8 cellular contexts compared by ENCODE assay signal in the genomic region with DNA sequence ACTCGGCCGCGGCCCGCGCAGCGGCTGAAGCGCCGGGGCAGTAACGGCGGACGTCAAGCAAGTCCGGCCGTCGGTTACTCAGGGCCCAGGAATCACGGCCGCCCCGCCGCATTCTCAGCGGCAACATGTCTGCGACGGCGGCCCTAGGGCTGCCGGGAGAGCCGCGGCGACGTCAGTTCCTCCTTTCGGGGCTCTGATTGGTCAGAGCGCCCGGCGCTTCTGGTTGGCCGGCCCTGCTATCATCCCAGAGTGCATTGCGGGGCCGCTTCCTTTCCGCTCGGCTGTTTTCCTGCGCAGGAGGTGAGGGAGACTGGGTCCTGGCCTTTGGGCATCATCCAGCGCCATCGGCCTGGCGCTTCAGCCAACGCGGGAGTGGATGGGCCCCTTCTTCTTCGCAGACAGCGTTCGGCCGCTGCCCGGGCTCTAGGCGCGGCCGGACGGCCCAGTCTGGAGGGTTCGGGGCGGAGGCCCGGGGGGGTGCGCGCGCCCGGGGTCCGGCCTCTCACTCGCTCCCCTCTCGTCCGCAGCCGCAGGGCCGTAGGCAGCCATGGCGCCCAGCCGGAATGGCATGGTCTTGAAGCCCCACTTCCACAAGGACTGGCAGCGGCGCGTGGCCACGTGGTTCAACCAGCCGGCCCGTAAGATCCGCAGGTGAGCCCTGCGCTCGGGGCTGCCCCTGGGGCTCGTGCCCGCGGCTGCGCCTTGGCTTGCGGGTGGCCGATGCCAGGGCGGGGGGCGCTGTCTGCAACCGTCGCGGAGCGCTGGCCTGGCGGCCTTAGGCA. TPM values are rescaled to one million over a fixed set of nuclear protein-coding genes. Genes with fewer than 3 reads are reported as not detected.
DNase-seq lines count a peak whose midpoint lies in the region; ATAC-seq lines count a peak whose summit lies in the region.

A gene (plus strand): TSS at position 270 of the 782 bp plus-strand sequence. CDS start 278 bp downstream, at position 548.

- peak within 1 kb of the TSS; percentile 97 for H3K27ac ChIP-seq in CD8-positive, alpha-beta memory T cell (ENCODE audit: low read depth, low read length)

- H3K9me3 ChIP-seq in CD8-positive, alpha-beta memory T cell (ENCODE audit: low read length), result no peaks in the 10 kb centered on the region

- no peaks in the 10 kb centered on the region for H3K27me3 Mint-ChIP-seq in CD8-positive, alpha-beta memory T cell

- peak within 1 kb of the TSS; percentile 97 to 100 (median 98) for H3K27ac Mint-ChIP-seq in CD8-positive, alpha-beta memory T cell

- H3K4me3 Mint-ChIP-seq in CD8-positive, alpha-beta memory T cell, result peak within 1 kb of the TSS; percentile 92 to 99 (median 95)

- H3K4me1 ChIP-seq in CD8-positive, alpha-beta memory T cell (ENCODE audit: insufficient read depth, low read length), result peaks cover 46% of the 10 kb centered on the region

- POLR2A ChIA-PET in CD8-positive, alpha-beta memory T cell (lab: Charles Lee), result interaction anchor here (1.0 kb wide), 1 partner anchor 313 kb away, joined by 3 read pairs; a partner anchor contains a TSS
- POLR2A ChIA-PET in activated CD8-positive, alpha-beta memory T cell treated with anti-CD3 and anti-CD28 coated beads for 36 hours (lab: Charles Lee), result no interaction called here

- H3K36me3 Mint-ChIP-seq in CD8-positive, alpha-beta memory T cell, result peaks cover 14 to 69% (median 18%) of the 10 kb centered on the region in 3 donors

- H3K27me3 ChIP-seq in CD8-positive, alpha-beta memory T cell (ENCODE audit: insufficient read depth, low read length, poor library complexity, severe bottlenecking), result no peaks in the 10 kb centered on the region

- peak within 1 kb of the TSS; percentile 84 for H3K4me3 ChIP-seq in CD8-positive, alpha-beta memory T cell (ENCODE audit: low read length)

- CTCF ChIA-PET in CD8-positive, alpha-beta memory T cell (lab: Charles Lee), result interaction anchor here (1.2 kb wide), 1 partner anchor 33 kb away, joined by 4 read pairs; no protein-coding TSS in a partner anchor
- CTCF ChIA-PET in activated CD8-positive, alpha-beta memory T cell treated with anti-CD3 and anti-CD28 coated beads for 36 hours (lab: Charles Lee), result no interaction called here

- DNase-seq in CD8-positive, alpha-beta memory T cell, result peak; percentile 88 to 96 (median 90)
- DNase-seq in HT1080 (ENCODE audit: low read depth) (peak; percentile 96), NOMO-1 (lab: John Stamatoyannopoulos, UW; ENCODE audit: unreplicated experiment in 2 of 2) (peak; percentile 94 to 95), lung microvascular endothelial cell (ENCODE audit: low read depth in 2 of 2) (peak; percentile 96 to 97)
- DNase-seq in effector CD8-positive, alpha-beta T cell (lab: John Stamatoyannopoulos, UW), result peak; percentile 89
- peak; percentile 83 to 86 (median 86) for DNase-seq in stimulated activated CD4-positive, alpha-beta T cell treated with anti-CD3 and anti-CD28 coated beads, TNF-alpha, amount 100 ng/mL, for 4 hours (ENCODE audit: low read depth in 3 of 3)

- H3K4me1 Mint-ChIP-seq in CD8-positive, alpha-beta memory T cell, result peaks cover 50 to 72% (median 56%) of the 10 kb centered on the region in 3 donors

- H3K36me3 ChIP-seq in CD8-positive, alpha-beta memory T cell (ENCODE audit: insufficient read depth, low read length), result peaks cover 39% of the 10 kb centered on the region

- peak; percentile 87 for ATAC-seq in GM19467 (IDR thresholded peaks at IDR 0.05; ENCODE audit: unreplicated experiment)

- no peaks in the 10 kb centered on the region for H3K9me3 Mint-ChIP-seq in CD8-positive, alpha-beta memory T cell

RNA-seq across cellular contexts. Expression of the gene that starts here (rescaled TPM):
- total RNA-seq in CD8-positive, alpha-beta memory T cell, result 1,000 to 10,000 TPM; 2,710 to 2,878 TPM
- polyA plus RNA-seq in CD8-positive, alpha-beta memory T cell, result 5,211 TPM
- 4,778 and 6,062 TPM in 2 replicates for total RNA-seq in HT1080 (2014; rRNA removed; shearing (Covaris generic))
- 7,134 and 7,194 TPM in 2 replicates for polyA plus RNA-seq in HT1080 (2015; cell fraction: cytosol; rRNA removed)
- 2,253 and 2,304 TPM in 2 replicates for polyA plus RNA-seq in HT1080 (2015; cell fraction: nucleus; rRNA removed)
- 1,000 to 10,000 TPM; 2,645 to 2,648 TPM for total RNA-seq in activated CD8-positive, alpha-beta memory T cell treated with anti-CD3 and anti-CD28 coated beads for 36 hours
- 2,557 and 4,242 TPM in 2 replicates for total RNA-seq in lung microvascular endothelial cell

Comparison
In these comparisons a context has a peak if more than half of its experiments do, and no peak if none do; other contexts are left out.
1. Peak in every context shown above with its lines: DNase-seq, ATAC-seq, H3K4me3 ChIP-seq and H3K27ac ChIP-seq.